12 cellular contexts compared by ENCODE assay signal in genomic region chr10:118537623-118538022, GRCh38. TPM values are rescaled to one million over a fixed set of nuclear protein-coding genes. Genes with fewer than 3 reads are reported as not detected.
"Had no signal": no experiment of that assay in that cellular context is flagged by ENCODE, and none has a peak within 500 bp of the region (broad histone marks: within the 10 kb centered on the region; RNA-seq: fewer than 3 reads in every experiment).

No MANE protein-coding gene starts in this region.

- H3K27ac ChIP-seq: HL-60, KMS-11 had no signal

- FAIRE-seq: HepG2, HTR-8/SVneo, K562 had no signal

- H3K4me3 ChIP-seq: K562 had no signal

- H3K4me2 ChIP-seq: KMS-11 had no signal

- ATAC-seq: HepG2, K562 had no signal

- DNase-seq: IMR-90, Karpas-422, KBM-7, KG1 had no signal

- H3K9ac ChIP-seq: KMS-11 had no signal

RNA-seq across cellular contexts. Expression of gene PRLHR, which starts 57.8 kb away (rescaled TPM):
- total RNA-seq: HepG2, HT-29, HT1080, IMR-90, K562 had no signal
- polyA plus RNA-seq: HepG2, IgD-negative memory B cell, IMR-90, K562 had no signal
